Comparison of ENCODE assay signal across 5 cellular contexts in the genomic region with DNA sequence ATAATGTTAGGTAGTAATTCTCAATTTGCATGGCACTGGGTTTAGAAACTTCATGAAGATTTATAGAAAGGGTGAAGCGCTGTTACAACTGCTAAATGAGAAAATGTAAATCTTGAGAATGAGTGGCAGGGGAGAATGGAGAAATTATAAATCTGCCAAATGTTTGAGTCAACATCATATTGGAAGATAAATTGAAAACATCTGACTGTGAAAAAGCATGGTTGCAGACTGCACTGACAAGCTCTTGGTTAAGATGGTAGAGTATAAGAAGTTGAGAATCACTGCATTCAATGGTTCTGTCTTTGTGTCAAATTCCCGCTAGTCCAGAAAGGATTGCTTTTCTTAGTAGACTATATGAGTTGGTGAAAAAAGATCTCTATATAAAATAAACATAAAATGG.
"Had no signal": no experiment of that assay in that cellular context is flagged by ENCODE, and none has a peak within 500 bp of the region (broad histone marks: within the 10 kb centered on the region; RNA-seq: fewer than 3 reads in every experiment).

No MANE protein-coding gene starts in this region.

- H3K27ac ChIP-seq: HL-60 had no signal

- H2AFZ ChIP-seq: GM23338 had no signal

- H3K4me2 ChIP-seq: GM23338 had no signal

- H3K4me3 ChIP-seq: GM23338 had no signal

- DNase-seq: H9, HCEC 1CT, KBM-7 had no signal

- ATAC-seq: GM23338 had no signal
